In genomic region chr11:60332923-60333322, GRCh38 we compare ENCODE assay signal across 1 cellular context.
TF ChIP-seq lines count a peak whose summit lies in the region.

No MANE protein-coding gene starts in this region.

TF ChIP-seq in GM23338, 12 proteins besides CTCF, POLR2A, EP300 and RAD21 (continued from another document):
- TF ChIP-seq ETS1 (IDR thresholded peaks at IDR 0.05) (no peak), ZNF114 (CRISPR knock-in tag; IDR thresholded peaks at IDR 0.05) (no peak), JUNB (IDR thresholded peaks at IDR 0.05; ENCODE audit: unreplicated experiment) (no peak), CREB1 (CRISPR knock-in tag; IDR thresholded peaks at IDR 0.05; ENCODE audit: low read depth) (no peak), EZH2 (IDR thresholded peaks at IDR 0.05; ENCODE audit: low read depth, unreplicated experiment) (no peak)
- TF ChIP-seq, protein P1, sequence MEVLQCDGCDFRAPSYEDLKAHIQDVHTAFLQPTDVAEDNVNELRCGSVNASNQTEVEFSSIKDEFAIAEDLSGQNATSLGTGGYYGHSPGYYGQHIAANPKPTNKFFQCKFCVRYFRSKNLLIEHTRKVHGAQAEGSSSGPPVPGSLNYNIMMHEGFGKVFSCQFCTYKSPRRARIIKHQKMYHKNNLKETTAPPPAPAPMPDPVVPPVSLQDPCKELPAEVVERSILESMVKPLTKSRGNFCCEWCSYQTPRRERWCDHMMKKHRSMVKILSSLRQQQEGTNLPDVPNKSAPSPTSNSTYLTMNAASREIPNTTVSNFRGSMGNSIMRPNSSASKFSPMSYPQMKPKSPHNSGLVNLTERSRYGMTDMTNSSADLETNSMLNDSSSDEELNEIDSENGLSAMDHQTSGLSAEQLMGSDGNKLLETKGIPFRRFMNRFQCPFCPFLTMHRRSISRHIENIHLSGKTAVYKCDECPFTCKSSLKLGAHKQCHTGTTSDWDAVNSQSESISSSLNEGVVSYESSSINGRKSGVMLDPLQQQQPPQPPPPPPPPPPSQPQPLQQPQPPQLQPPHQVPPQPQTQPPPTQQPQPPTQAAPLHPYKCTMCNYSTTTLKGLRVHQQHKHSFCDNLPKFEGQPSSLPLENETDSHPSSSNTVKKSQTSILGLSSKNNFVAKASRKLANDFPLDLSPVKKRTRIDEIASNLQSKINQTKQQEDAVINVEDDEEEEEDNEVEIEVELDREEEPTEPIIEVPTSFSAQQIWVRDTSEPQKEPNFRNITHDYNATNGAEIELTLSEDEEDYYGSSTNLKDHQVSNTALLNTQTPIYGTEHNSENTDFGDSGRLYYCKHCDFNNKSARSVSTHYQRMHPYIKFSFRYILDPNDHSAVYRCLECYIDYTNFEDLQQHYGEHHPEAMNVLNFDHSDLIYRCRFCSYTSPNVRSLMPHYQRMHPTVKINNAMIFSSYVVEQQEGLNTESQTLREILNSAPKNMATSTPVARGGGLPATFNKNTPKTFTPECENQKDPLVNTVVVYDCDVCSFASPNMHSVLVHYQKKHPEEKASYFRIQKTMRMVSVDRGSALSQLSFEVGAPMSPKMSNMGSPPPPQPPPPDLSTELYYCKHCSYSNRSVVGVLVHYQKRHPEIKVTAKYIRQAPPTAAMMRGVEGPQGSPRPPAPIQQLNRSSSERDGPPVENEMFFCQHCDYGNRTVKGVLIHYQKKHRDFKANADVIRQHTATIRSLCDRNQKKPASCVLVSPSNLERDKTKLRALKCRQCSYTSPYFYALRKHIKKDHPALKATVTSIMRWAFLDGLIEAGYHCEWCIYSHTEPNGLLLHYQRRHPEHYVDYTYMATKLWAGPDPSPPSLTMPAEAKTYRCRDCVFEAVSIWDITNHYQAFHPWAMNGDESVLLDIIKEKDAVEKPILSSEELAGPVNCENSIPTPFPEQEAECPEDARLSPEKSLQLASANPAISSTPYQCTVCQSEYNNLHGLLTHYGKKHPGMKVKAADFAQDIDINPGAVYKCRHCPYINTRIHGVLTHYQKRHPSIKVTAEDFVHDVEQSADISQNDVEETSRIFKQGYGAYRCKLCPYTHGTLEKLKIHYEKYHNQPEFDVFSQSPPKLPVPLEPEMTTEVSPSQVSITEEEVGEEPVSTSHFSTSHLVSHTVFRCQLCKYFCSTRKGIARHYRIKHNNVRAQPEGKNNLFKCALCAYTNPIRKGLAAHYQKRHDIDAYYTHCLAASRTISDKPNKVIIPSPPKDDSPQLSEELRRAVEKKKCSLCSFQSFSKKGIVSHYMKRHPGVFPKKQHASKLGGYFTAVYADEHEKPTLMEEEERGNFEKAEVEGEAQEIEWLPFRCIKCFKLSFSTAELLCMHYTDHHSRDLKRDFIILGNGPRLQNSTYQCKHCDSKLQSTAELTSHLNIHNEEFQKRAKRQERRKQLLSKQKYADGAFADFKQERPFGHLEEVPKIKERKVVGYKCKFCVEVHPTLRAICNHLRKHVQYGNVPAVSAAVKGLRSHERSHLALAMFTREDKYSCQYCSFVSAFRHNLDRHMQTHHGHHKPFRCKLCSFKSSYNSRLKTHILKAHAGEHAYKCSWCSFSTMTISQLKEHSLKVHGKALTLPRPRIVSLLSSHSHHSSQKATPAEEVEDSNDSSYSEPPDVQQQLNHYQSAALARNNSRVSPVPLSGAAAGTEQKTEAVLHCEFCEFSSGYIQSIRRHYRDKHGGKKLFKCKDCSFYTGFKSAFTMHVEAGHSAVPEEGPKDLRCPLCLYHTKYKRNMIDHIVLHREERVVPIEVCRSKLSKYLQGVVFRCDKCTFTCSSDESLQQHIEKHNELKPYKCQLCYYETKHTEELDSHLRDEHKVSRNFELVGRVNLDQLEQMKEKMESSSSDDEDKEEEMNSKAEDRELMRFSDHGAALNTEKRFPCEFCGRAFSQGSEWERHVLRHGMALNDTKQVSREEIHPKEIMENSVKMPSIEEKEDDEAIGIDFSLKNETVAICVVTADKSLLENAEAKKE (CRISPR knock-in tag; IDR thresholded peaks at IDR 0.05) = no peak
